17 cellular contexts compared by ENCODE assay signal in the genomic region with DNA sequence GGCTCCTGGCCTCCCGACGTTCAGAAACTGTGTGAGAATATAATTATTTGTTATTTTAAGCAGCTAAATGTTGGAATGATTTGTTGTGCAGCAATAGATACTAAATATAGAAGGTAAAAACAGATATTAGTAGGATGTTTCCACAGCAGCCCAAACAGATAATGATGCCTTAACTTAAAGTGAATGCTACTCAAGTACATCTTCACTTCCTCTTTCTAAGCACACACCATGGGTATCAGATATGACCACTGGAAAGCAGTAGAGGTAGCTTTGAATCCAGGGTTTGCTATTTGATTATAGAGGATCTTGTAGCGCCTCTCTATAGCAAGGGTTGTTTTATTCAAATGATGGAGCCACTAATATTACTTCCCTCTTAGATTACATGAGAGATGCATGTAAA. TPM values are rescaled to one million over a fixed set of nuclear protein-coding genes. Genes with fewer than 3 reads are reported as not detected.
A peak's percentile ranks its signal among the peaks of the same experiment; 100 is the strongest.
DNase-seq lines count a peak whose midpoint lies in the region; ATAC-seq, FAIRE-seq and TF ChIP-seq lines count a peak whose summit lies in the region.
"Had no signal": no experiment of that assay in that cellular context is flagged by ENCODE, and none has a peak within 500 bp of the region (broad histone marks: within the 10 kb centered on the region; RNA-seq: fewer than 3 reads in every experiment).

No MANE protein-coding gene starts in this region.

- DNase-seq in GM12891 (ENCODE audit: insufficient read length, low spot score) (no peak), spleen (no peak), substantia nigra (lab: John Stamatoyannopoulos, UW) (no peak)
- DNase-seq in activated naive CD4-positive, alpha-beta T cell treated with anti-CD3 and anti-CD28 coated beads for 36 hours, result no peak
- DNase-seq in activated naive CD4-positive, alpha-beta T cell treated with anti-CD3 and anti-CD28 coated beads, Interleukin-2, amount 10 ng/mL, durations not matched to agents 7 days and 5 days, result no peak
- DNase-seq: activated CD4-positive, alpha-beta T cell treated with anti-CD3 and anti-CD28 coated beads, Interleukin-2, amount 10 ng/mL, durations not matched to agents 24 days and 14 days; GM23248; NCI-H2227 treated with DMSO at 0.1 percent for 48 hours had no signal

- H3K27ac Mint-ChIP-seq in activated naive CD4-positive, alpha-beta T cell treated with anti-CD3 and anti-CD28 coated beads for 36 hours, result no peak overlapping the region
- H3K27ac Mint-ChIP-seq in activated naive CD4-positive, alpha-beta T cell treated with anti-CD3 and anti-CD28 coated beads, Interleukin-2, amount 10 ng/mL, durations not matched to agents 7 days and 5 days, result no peak overlapping the region
- H3K27ac Mint-ChIP-seq: activated CD4-positive, alpha-beta T cell treated with anti-CD3 and anti-CD28 coated beads, Interleukin-2, amount 10 ng/mL, durations not matched to agents 24 days and 14 days; activated naive CD4-positive, alpha-beta T cell treated with anti-CD3 and anti-CD28 coated beads, Interleukin-2, amount 50 U/mL, for 24 hours; nephron had no signal

- no peak for TF ChIP-seq CTCF in spleen (IDR thresholded peaks at IDR 0.05 in 8 of 11, conservative IDR thresholded peaks at IDR 0.05 in 3 of 11)

- no peaks in the 10 kb centered on the region for H3K9me3 ChIP-seq in spleen
- H3K9me3 ChIP-seq: SJSA1 had no signal

- no peaks in the 10 kb centered on the region for H3K4me1 Mint-ChIP-seq in activated naive CD4-positive, alpha-beta T cell treated with anti-CD3 and anti-CD28 coated beads for 36 hours (ENCODE audit: low read depth)
- H3K4me1 Mint-ChIP-seq in activated naive CD4-positive, alpha-beta T cell treated with anti-CD3 and anti-CD28 coated beads, Interleukin-2, amount 10 ng/mL, durations not matched to agents 7 days and 5 days, result no peaks in the 10 kb centered on the region
- H3K4me1 Mint-ChIP-seq: activated CD4-positive, alpha-beta T cell treated with anti-CD3 and anti-CD28 coated beads, Interleukin-2, amount 10 ng/mL, durations not matched to agents 24 days and 14 days; activated naive CD4-positive, alpha-beta T cell treated with anti-CD3 and anti-CD28 coated beads, Interleukin-2, amount 50 U/mL, for 24 hours; nephron had no signal

- ATAC-seq in GM19351 (IDR thresholded peaks at IDR 0.05; ENCODE audit: unreplicated experiment) (peak; percentile 95), HG02759 (IDR thresholded peaks at IDR 0.05; ENCODE audit: unreplicated experiment) (peak; percentile 57), HG03439 (IDR thresholded peaks at IDR 0.05; ENCODE audit: unreplicated experiment) (peak; percentile 87)

- H3K36me3 Mint-ChIP-seq in activated naive CD4-positive, alpha-beta T cell treated with anti-CD3 and anti-CD28 coated beads for 36 hours (ENCODE audit: low read depth), result no peaks in the 10 kb centered on the region
- no peaks in the 10 kb centered on the region for H3K36me3 Mint-ChIP-seq in activated naive CD4-positive, alpha-beta T cell treated with anti-CD3 and anti-CD28 coated beads, Interleukin-2, amount 10 ng/mL, durations not matched to agents 7 days and 5 days
- H3K36me3 Mint-ChIP-seq: activated naive CD4-positive, alpha-beta T cell treated with anti-CD3 and anti-CD28 coated beads, Interleukin-2, amount 50 U/mL, for 24 hours had no signal

- no peak overlapping the region for H3K27ac ChIP-seq in spleen
- H3K27ac ChIP-seq in substantia nigra (ENCODE audit: low read depth, low read length, poor library complexity, severe bottlenecking), result no peak overlapping the region
- H3K27ac ChIP-seq: KMS-11, SJSA1 had no signal

- 76 to 90% (median 85%) methylated on average over 3 of the region's 3 CpGs for WGBS in spleen, 5 donors

- no peak overlapping the region for H3K4me3 Mint-ChIP-seq in activated naive CD4-positive, alpha-beta T cell treated with anti-CD3 and anti-CD28 coated beads for 36 hours
- H3K4me3 Mint-ChIP-seq in activated naive CD4-positive, alpha-beta T cell treated with anti-CD3 and anti-CD28 coated beads, Interleukin-2, amount 10 ng/mL, durations not matched to agents 7 days and 5 days, result no peak overlapping the region
- H3K4me3 Mint-ChIP-seq: activated CD4-positive, alpha-beta T cell treated with anti-CD3 and anti-CD28 coated beads, Interleukin-2, amount 10 ng/mL, durations not matched to agents 24 days and 14 days; activated naive CD4-positive, alpha-beta T cell treated with anti-CD3 and anti-CD28 coated beads, Interleukin-2, amount 50 U/mL, for 24 hours; nephron had no signal

- no peak for TF ChIP-seq POLR2A in GM12891 (IDR thresholded peaks at IDR 0.05; ENCODE audit: low read depth, low read length)
- no peak for TF ChIP-seq POLR2A in spleen (IDR thresholded peaks at IDR 0.05)

- no peaks in the 10 kb centered on the region for H3K36me3 ChIP-seq in spleen
- H3K36me3 ChIP-seq: SJSA1 had no signal

- H3K9me3 Mint-ChIP-seq in activated naive CD4-positive, alpha-beta T cell treated with anti-CD3 and anti-CD28 coated beads for 36 hours, result no peaks in the 10 kb centered on the region
- H3K9me3 Mint-ChIP-seq in activated naive CD4-positive, alpha-beta T cell treated with anti-CD3 and anti-CD28 coated beads, Interleukin-2, amount 10 ng/mL, durations not matched to agents 7 days and 5 days, result no peaks in the 10 kb centered on the region
- H3K9me3 Mint-ChIP-seq: activated CD4-positive, alpha-beta T cell treated with anti-CD3 and anti-CD28 coated beads, Interleukin-2, amount 10 ng/mL, durations not matched to agents 24 days and 14 days; activated naive CD4-positive, alpha-beta T cell treated with anti-CD3 and anti-CD28 coated beads, Interleukin-2, amount 50 U/mL, for 24 hours; nephron had no signal

- no peak overlapping the region for H3K4me3 ChIP-seq in spleen
- H3K4me3 ChIP-seq: GM23248, SJSA1 had no signal

- H3K27me3 ChIP-seq in spleen (replicated peaks in 1 of 7), result no peaks in the 10 kb centered on the region
- H3K27me3 ChIP-seq: SJSA1 had no signal

- peak; percentile 69 for FAIRE-seq in GM12891 (lab: Jason Lieb, UNC)
- FAIRE-seq: colon, islet of Langerhans had no signal

- CTCF ChIA-PET in activated naive CD4-positive, alpha-beta T cell treated with anti-CD3 and anti-CD28 coated beads for 36 hours (lab: Charles Lee), result no interaction called here
- CTCF ChIA-PET in activated naive CD4-positive, alpha-beta T cell treated with anti-CD3 and anti-CD28 coated beads, Interleukin-2, amount 10 ng/mL, durations not matched to agents 7 days and 5 days (lab: Charles Lee), result no interaction called here

- peaks cover 0 to 5% (median 0%) of the 10 kb centered on the region in 6 donors for H3K4me1 ChIP-seq in spleen
- H3K4me1 ChIP-seq: SJSA1 had no signal

- intact Hi-C loops in activated naive CD4-positive, alpha-beta T cell treated with anti-CD3 and anti-CD28 coated beads for 36 hours (cut with micrococcal nuclease), result no loop called here
- intact Hi-C loops in spleen (cut with DNase I; ENCODE audit: low total_unique reads), result no loop called here

- peaks cover 23% of the 10 kb centered on the region for H3K27me3 Mint-ChIP-seq in activated naive CD4-positive, alpha-beta T cell treated with anti-CD3 and anti-CD28 coated beads for 36 hours (ENCODE audit: low read depth)
- peaks cover 4% of the 10 kb centered on the region for H3K27me3 Mint-ChIP-seq in activated naive CD4-positive, alpha-beta T cell treated with anti-CD3 and anti-CD28 coated beads, Interleukin-2, amount 10 ng/mL, durations not matched to agents 7 days and 5 days

TF ChIP-seq in GM12891, 5 proteins besides CTCF, POLR2A, EP300 and RAD21:
- TF ChIP-seq PAX5 (IDR thresholded peaks at IDR 0.05; ENCODE audit: insufficient read depth, low read length, severe bottlenecking), result no peak
- TF ChIP-seq SPI1 (IDR thresholded peaks at IDR 0.05; ENCODE audit: low read depth, low read length), result peak; percentile 96
TF ChIP-seq in GM12891: peak in this region for 1.

RNA-seq across cellular contexts. Expression of gene BET1, which starts 38.2 kb away (rescaled TPM):
- 9.7 TPM for polyA plus RNA-seq in GM12891 (2012; ENCODE audit: low read depth, missing spikeins)
- total RNA-seq in activated naive CD4-positive, alpha-beta T cell treated with anti-CD3 and anti-CD28 coated beads for 36 hours, result 10 to 100 TPM; 21.5 to 25.9 TPM
- 10 to 100 TPM; 24.5 to 36.0 (median 26.8) TPM for total RNA-seq in spleen
- 10 to 100 TPM; 21.7 to 33.7 (median 29.3) TPM for polyA plus RNA-seq in spleen
